8 cellular contexts compared by ENCODE assay signal in genomic region chr5:160119905-160120266, GRCh38. TPM values are rescaled to one million over a fixed set of nuclear protein-coding genes. Genes with fewer than 3 reads are reported as not detected.
DNase-seq lines count a peak whose midpoint lies in the region; ATAC-seq and TF ChIP-seq lines count a peak whose summit lies in the region.

No MANE protein-coding gene starts in this region.

- H3K36me3 ChIP-seq in body of pancreas (replicated peaks in 1 of 2; ENCODE audit: insufficient read depth in 1 of 2, low read depth in 2 of 2) (peaks cover 0 to 3% of the 10 kb centered on the region in 2 donors), ovary (no peaks in the 10 kb centered on the region)

- TF ChIP-seq EP300 in ovary (IDR thresholded peaks at IDR 0.05), result no peak

- ATAC-seq in GM18867 (IDR thresholded peaks at IDR 0.05; ENCODE audit: unreplicated experiment), result peak; percentile 0
- ATAC-seq in HG02943 (IDR thresholded peaks at IDR 0.05; ENCODE audit: low read depth, unreplicated experiment), result peak; percentile 3
- ATAC-seq in body of pancreas, result no peak

- H3K4me1 ChIP-seq in body of pancreas, result peaks cover 10% of the 10 kb centered on the region
- H3K4me1 ChIP-seq in ovary (ENCODE audit: insufficient read depth), result no peaks in the 10 kb centered on the region

- H3K27me3 ChIP-seq in body of pancreas (no peaks in the 10 kb centered on the region), ovary (no peaks in the 10 kb centered on the region)

- WGBS in body of pancreas, 2 donors, result 6 to 10% methylated on average over 12 of the region's 12 CpGs
- 7 to 10% (median 10%) methylated on average over 12 of the region's 12 CpGs for WGBS in ovary, 3 donors

- intact Hi-C loops in body of pancreas (cut with DNase I) (no loop called here), ovary (cut with DNase I) (loop anchor here in 1 of 4 donors (10.0 kb wide), 1 partner anchor 75 kb away; no protein-coding TSS in a partner anchor), posterior vena cava (cut with DNase I) (no loop called here)

- H3K9me3 ChIP-seq in body of pancreas, result no peaks in the 10 kb centered on the region
- no peaks in the 10 kb centered on the region for H3K9me3 ChIP-seq in ovary

- H3K4me3 ChIP-seq in body of pancreas (no peak overlapping the region), ovary (no peak overlapping the region)

- peak overlapping the region in 3 of 4 donors; percentile 24 to 57 (median 47) for H3K27ac ChIP-seq in body of pancreas
- no peak overlapping the region for H3K27ac ChIP-seq in ovary

- TF ChIP-seq POLR2A in body of pancreas (IDR thresholded peaks at IDR 0.05), result no peak
- no peak for TF ChIP-seq POLR2A in ovary (IDR thresholded peaks at IDR 0.05)

- DNase-seq in body of pancreas (no peak), ovary (no peak), DMS53 treated with DMSO at 0.1 percent for 48 hours (lab: John Stamatoyannopoulos, UW; ENCODE audit: unreplicated experiment) (no peak), SW 1271 (lab: John Stamatoyannopoulos, UW) (no peak), posterior vena cava (ENCODE audit: low spot score) (no peak), pons (ENCODE audit: low spot score) (no peak)

- peak in 4 of 7 experiments; percentile 34 to 50 (median 43) for TF ChIP-seq CTCF in body of pancreas (IDR thresholded peaks at IDR 0.05)
- peak in 2 of 3 donors; percentile 31 to 48 for TF ChIP-seq CTCF in ovary (IDR thresholded peaks at IDR 0.05)

RNA-seq across cellular contexts. Expression of gene PWWP2A, which starts 0.6 kb away (rescaled TPM):
- 10 to 100 TPM; 27.0 to 75.5 TPM for total RNA-seq in body of pancreas
- total RNA-seq in ovary, result 10 to 100 TPM; 23.2 to 48.5 (median 27.9) TPM
- polyA plus RNA-seq in ovary, result 10 to 100 TPM in 1 of 2 donors, 1 to 10 TPM in 1; 7.6 to 20.5 TPM
- total RNA-seq in posterior vena cava, result 10 to 100 TPM; 20.5 to 20.8 TPM

Comparison
In these comparisons a context has a peak if more than half of its experiments do, and no peak if none do; other contexts are left out.
1. H3K27ac ChIP-seq: peak in body of pancreas (3 of 4); none in ovary (0 of 2).